Comparison of ENCODE assay signal across 15 cellular contexts in genomic region chr6:25959890-25960531, GRCh38. TPM values are rescaled to one million over a fixed set of nuclear protein-coding genes. Genes with fewer than 3 reads are reported as not detected.
DNase-seq lines count a peak whose midpoint lies in the region; ATAC-seq and TF ChIP-seq lines count a peak whose summit lies in the region.
"Had no signal": no experiment of that assay in that cellular context is flagged by ENCODE, and none has a peak within 500 bp of the region (broad histone marks: within the 10 kb centered on the region; RNA-seq: fewer than 3 reads in every experiment).

No MANE protein-coding gene starts in this region.

- H3K4me2 ChIP-seq in BLaER1 treated with 17β-estradiol and CSF1 and Interleukin-3, amounts not matched to agents 10 nM and 100 nM: peak overlapping the region; percentile 84 to 98 (median 94)
- H3K4me2 ChIP-seq in GM23248 (ENCODE audit: unreplicated experiment): no peak overlapping the region

- H3K36me3 Mint-ChIP-seq in activated naive CD8-positive, alpha-beta T cell treated with anti-CD3 and anti-CD28 coated beads for 36 hours: peaks cover 29% of the 10 kb centered on the region

- in situ Hi-C loops in GM23248 (cut with MboI): no loop called here

- H3K27ac Mint-ChIP-seq in activated naive CD8-positive, alpha-beta T cell treated with anti-CD3 and anti-CD28 coated beads for 36 hours: peak overlapping the region; percentile 65

- peaks cover 19% of the 10 kb centered on the region for H3K9me3 Mint-ChIP-seq in activated naive CD8-positive, alpha-beta T cell treated with anti-CD3 and anti-CD28 coated beads for 36 hours

- peaks cover 49 to 53% (median 50%) of the 10 kb centered on the region in 10 experiments for H3K4me1 ChIP-seq in BLaER1 treated with 17β-estradiol and CSF1 and Interleukin-3, amounts not matched to agents 10 nM and 100 nM
- peaks cover 23% of the 10 kb centered on the region for H3K4me1 ChIP-seq in GM23248 (ENCODE audit: insufficient read depth)

- H2AFZ ChIP-seq in GM23248: no peak overlapping the region

- TF ChIP-seq POLR2A in GM18505 (IDR thresholded peaks at IDR 0.05; ENCODE audit: borderline replicate concordance, extremely low read depth, insufficient read depth, insufficient read length): no peak

- H3K4me3 Mint-ChIP-seq in activated naive CD8-positive, alpha-beta T cell treated with anti-CD3 and anti-CD28 coated beads for 36 hours: no peak overlapping the region

- H3K79me2 ChIP-seq in GM23248 (ENCODE audit: insufficient read depth): peaks cover 17% of the 10 kb centered on the region

- H3K4me3 ChIP-seq in BLaER1 treated with 17β-estradiol and CSF1 and Interleukin-3, amounts not matched to agents 10 nM and 100 nM: peak overlapping the region in 5 of 10 experiments; percentile 42 to 81 (median 43); a peak in 9 of 20 replicates
- no peak overlapping the region for H3K4me3 ChIP-seq in GM23248
- H3K4me3 ChIP-seq: tibial nerve had no signal

- H3K27me3 Mint-ChIP-seq in activated naive CD8-positive, alpha-beta T cell treated with anti-CD3 and anti-CD28 coated beads for 36 hours: no peaks in the 10 kb centered on the region

- H3F3A ChIP-seq in GM23248 (ENCODE audit: insufficient read depth): peaks cover 23% of the 10 kb centered on the region

- no peak for ATAC-seq in GM18505 (IDR thresholded peaks at IDR 0.05; ENCODE audit: unreplicated experiment)

- peaks cover 49% of the 10 kb centered on the region for H3K4me1 Mint-ChIP-seq in activated naive CD8-positive, alpha-beta T cell treated with anti-CD3 and anti-CD28 coated beads for 36 hours

- H3K9me3 ChIP-seq in BLaER1 treated with 17β-estradiol and CSF1 and Interleukin-3, amounts not matched to agents 10 nM and 100 nM (replicated peaks in 1 of 11): peaks cover 10 to 50% (median 43%) of the 10 kb centered on the region in 11 experiments
- no peaks in the 10 kb centered on the region for H3K9me3 ChIP-seq in GM23248 (ENCODE audit: low read depth)

- peak overlapping the region in 2 of 11 experiments; percentile 2 to 97; a peak in 3 of 22 replicates for H3K9ac ChIP-seq in BLaER1 treated with 17β-estradiol and CSF1 and Interleukin-3, amounts not matched to agents 10 nM and 100 nM
- H3K9ac ChIP-seq in GM23248: no peak overlapping the region

- peaks cover 0 to 9% (median 0%) of the 10 kb centered on the region in 11 experiments; a peak in 10 of 22 replicates for H4K20me1 ChIP-seq in BLaER1 treated with 17β-estradiol and CSF1 and Interleukin-3, amounts not matched to agents 10 nM and 100 nM
- H4K20me1 ChIP-seq in GM23248 (ENCODE audit: insufficient read depth): no peaks in the 10 kb centered on the region

- peaks cover 4 to 8% (median 6%) of the 10 kb centered on the region in 11 experiments; a peak in 20 of 22 replicates for H3K36me3 ChIP-seq in BLaER1 treated with 17β-estradiol and CSF1 and Interleukin-3, amounts not matched to agents 10 nM and 100 nM
- H3K36me3 ChIP-seq in GM23248 (ENCODE audit: low read depth): peaks cover 3% of the 10 kb centered on the region; the same call in 1 of the 2 replicates

- no peaks in the 10 kb centered on the region for H3K9me2 ChIP-seq in GM23248 (ENCODE audit: insufficient read depth)

- 43 to 65% methylated on average over 2 of the region's 2 CpGs for WGBS in GM23248 (ENCODE audit: low coverage in 1 of 2, low lambda C conversion rate in 2 of 2, missing lambda C conversion rate in 2 of 2), 2 experiments

- H3K27ac ChIP-seq in BLaER1 treated with 17β-estradiol and CSF1 and Interleukin-3, amounts not matched to agents 10 nM and 100 nM: peak overlapping the region in 9 of 11 experiments; percentile 95 to 100 (median 98); a peak in 18 of 22 replicates
- no peak overlapping the region for H3K27ac ChIP-seq in GM23248
- H3K27ac ChIP-seq: tibial nerve had no signal

- peak; percentile 59 for DNase-seq in GM23248
- DNase-seq in activated naive CD8-positive, alpha-beta T cell treated with anti-CD3 and anti-CD28 coated beads for 36 hours: no peak
- peak; percentile 22 for DNase-seq in kidney tubule cell (ENCODE audit: low spot score)
- DNase-seq in midbrain (lab: John Stamatoyannopoulos, UW): no peak
- no peak for DNase-seq in NCI-H1105 (lab: John Stamatoyannopoulos, UW)
- DNase-seq in DMS153 treated with DMSO at 0.1 percent for 48 hours (lab: John Stamatoyannopoulos, UW; ENCODE audit: unreplicated experiment): no peak
- DNase-seq: activated CD4-positive, CD25-positive, alpha-beta regulatory T cell; NCI-H1694 treated with DMSO at 0.1 percent for 48 hours; small intestine had no signal

- no peaks in the 10 kb centered on the region for H3K27me3 ChIP-seq in BLaER1 treated with 17β-estradiol and CSF1 and Interleukin-3, amounts not matched to agents 10 nM and 100 nM
- no peaks in the 10 kb centered on the region for H3K27me3 ChIP-seq in GM23248 (replicated peaks; ENCODE audit: insufficient read depth)
- H3K27me3 ChIP-seq: tibial nerve had no signal

RNA-seq across cellular contexts. Expression of gene TRIM38, which starts 2.6 kb away (rescaled TPM):
- total RNA-seq in GM23248 (2014; rRNA removed; shearing (Covaris generic)): 5.9 and 7.6 TPM in 2 replicates
- polyA plus RNA-seq in GM23248 (2016; fragmentation: Nextera tagmentation; extraction: Ambion mirVana): 6.5 and 7.3 TPM in 2 replicates
- 1 to 10 TPM; 8.1 to 8.2 TPM for total RNA-seq in activated naive CD8-positive, alpha-beta T cell treated with anti-CD3 and anti-CD28 coated beads for 36 hours

RNA-seq across cellular contexts. Expression of gene SLC17A2, which starts 29.5 kb away (rescaled TPM):
- not detected in 2 replicates for total RNA-seq in GM23248 (2014; rRNA removed; shearing (Covaris generic))
- not detected in 2 replicates for polyA plus RNA-seq in GM23248 (2016; fragmentation: Nextera tagmentation; extraction: Ambion mirVana)
- total RNA-seq in activated naive CD8-positive, alpha-beta T cell treated with anti-CD3 and anti-CD28 coated beads for 36 hours: not detected
- total RNA-seq: dermis microvascular lymphatic vessel endothelial cell, SK-MEL-5, tibial nerve had no signal
- polyA plus RNA-seq: keratinocyte, small intestine had no signal

Comparison
In these comparisons a context has a peak if more than half of its experiments do, and no peak if none do; other contexts are left out.
1. DNase-seq: peak in GM23248 (single experiment) and kidney tubule cell (single experiment); none in activated naive CD8-positive, alpha-beta T cell treated with anti-CD3 and anti-CD28 coated beads for 36 hours (single experiment), midbrain (single experiment), NCI-H1105 (single experiment) and DMS153 treated with DMSO at 0.1 percent for 48 hours (single experiment).